ENCODE assay signal across 29 cellular contexts in the genomic region with DNA sequence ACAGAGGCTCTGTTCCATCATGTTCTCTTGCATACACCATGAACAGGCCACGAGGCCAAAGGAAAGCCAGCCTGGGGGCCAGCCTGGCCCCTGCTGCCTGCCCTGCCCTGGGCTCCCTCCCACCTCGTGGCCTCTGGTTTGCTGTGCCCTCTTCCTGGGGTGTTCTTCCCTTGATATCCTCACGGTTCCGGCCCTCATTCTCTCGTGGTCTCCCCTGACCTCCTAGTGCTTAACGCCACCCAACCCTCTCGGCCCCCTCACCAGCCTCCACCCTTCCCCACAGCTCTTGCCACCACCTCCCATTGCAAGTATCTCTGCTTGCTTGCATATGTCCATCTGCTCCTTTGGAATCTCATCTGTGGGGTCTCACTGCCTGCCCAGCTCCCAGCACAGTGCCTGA.
"Had no signal": no experiment of that assay in that cellular context is flagged by ENCODE, and none has a peak within 500 bp of the region (broad histone marks: within the 10 kb centered on the region; RNA-seq: fewer than 3 reads in every experiment).

No MANE protein-coding gene starts in this region.

- H3K27ac Mint-ChIP-seq: activated CD4-positive, alpha-beta memory T cell treated with anti-CD3 and anti-CD28 coated beads, Interleukin-2, amount 10 ng/mL, durations not matched to agents 7 days and 5 days; activated CD4-positive, alpha-beta T cell treated with anti-CD3 and anti-CD28 coated beads for 36 hours; activated CD4-positive, alpha-beta T cell treated with anti-CD3 and anti-CD28 coated beads, Interleukin-2, amount 10 ng/mL, durations not matched to agents 24 days and 14 days; activated naive CD4-positive, alpha-beta T cell treated with anti-CD3 and anti-CD28 coated beads, Interleukin-2, amount 10 ng/mL, durations not matched to agents 7 days and 5 days; activated naive CD4-positive, alpha-beta T cell treated with anti-CD3 and anti-CD28 coated beads, Interleukin-2, amount 50 U/mL, for 72 hours; activated naive CD8-positive, alpha-beta T cell treated with anti-CD3 and anti-CD28 coated beads, Interleukin-2, amount 50 U/mL, for 24 hours; activated T-cell treated with anti-CD3 and anti-CD28 coated beads, Interleukin-2, amount 50 U/mL, for 24 hours; activated T-cell treated with anti-CD3 and anti-CD28 coated beads, Interleukin-2, amount 50 U/mL, for 72 hours; brain; effector memory CD8-positive, alpha-beta T cell had no signal

- H3K9me3 Mint-ChIP-seq: activated CD4-positive, alpha-beta memory T cell treated with anti-CD3 and anti-CD28 coated beads, Interleukin-2, amount 10 ng/mL, durations not matched to agents 7 days and 5 days; activated CD4-positive, alpha-beta T cell treated with anti-CD3 and anti-CD28 coated beads, Interleukin-2, amount 10 ng/mL, durations not matched to agents 24 days and 14 days; activated naive CD4-positive, alpha-beta T cell treated with anti-CD3 and anti-CD28 coated beads, Interleukin-2, amount 10 ng/mL, durations not matched to agents 7 days and 5 days; activated naive CD4-positive, alpha-beta T cell treated with anti-CD3 and anti-CD28 coated beads, Interleukin-2, amount 50 U/mL, for 72 hours; activated naive CD8-positive, alpha-beta T cell treated with anti-CD3 and anti-CD28 coated beads, Interleukin-2, amount 50 U/mL, for 24 hours; activated T-cell treated with anti-CD3 and anti-CD28 coated beads, Interleukin-2, amount 50 U/mL, for 24 hours; activated T-cell treated with anti-CD3 and anti-CD28 coated beads, Interleukin-2, amount 50 U/mL, for 72 hours; central memory CD8-positive, alpha-beta T cell; effector memory CD8-positive, alpha-beta T cell had no signal

- DNase-seq: activated CD4-positive, alpha-beta memory T cell treated with anti-CD3 and anti-CD28 coated beads, Interleukin-2, amount 10 ng/mL, durations not matched to agents 7 days and 5 days; activated CD4-positive, alpha-beta T cell treated with anti-CD3 and anti-CD28 coated beads for 36 hours; activated CD4-positive, alpha-beta T cell treated with anti-CD3 and anti-CD28 coated beads, Interleukin-2, amount 10 ng/mL, durations not matched to agents 24 days and 14 days; activated CD4-positive, CD25-positive, alpha-beta regulatory T cell; activated CD4-positive, CD25-positive, alpha-beta regulatory T cell treated with anti-CD3 and anti-CD28 coated beads, Interleukin-2, amount 50 U/mL, for 72 hours; activated CD8-positive, alpha-beta memory T cell treated with anti-CD3 and anti-CD28 coated beads, Interleukin-2, amount 50 U/mL, for 48 hours; activated gamma-delta T cell; activated naive CD4-positive, alpha-beta T cell; activated naive CD4-positive, alpha-beta T cell treated with anti-CD3 and anti-CD28 coated beads, Interleukin-2, amount 10 ng/mL, durations not matched to agents 7 days and 5 days; activated naive CD8-positive, alpha-beta T cell treated with anti-CD3 and anti-CD28 coated beads, Interleukin-2, amount 50 U/mL, for 24 hours; activated T-cell treated with anti-CD3 and anti-CD28 coated beads for 4 hours; activated T-cell treated with anti-CD3 and anti-CD28 coated beads, Interleukin-2, amount 50 U/mL, for 24 hours; activated T-cell treated with anti-CD3 and anti-CD28 coated beads, Interleukin-2, amount 50 U/mL, for 72 hours; adrenal gland; amygdala; dermis blood vessel endothelial cell; effector CD4-positive, alpha-beta T cell; effector memory CD8-positive, alpha-beta T cell; erythroblast; foreskin melanocyte; T-helper 2 cell had no signal

- H3K4me1 ChIP-seq: adrenal gland, breast epithelium, esophagus muscularis mucosa, gastroesophageal sphincter had no signal

- H3K4me3 Mint-ChIP-seq: activated CD4-positive, alpha-beta memory T cell treated with anti-CD3 and anti-CD28 coated beads, Interleukin-2, amount 10 ng/mL, durations not matched to agents 7 days and 5 days; activated CD4-positive, alpha-beta T cell treated with anti-CD3 and anti-CD28 coated beads for 36 hours; activated CD4-positive, alpha-beta T cell treated with anti-CD3 and anti-CD28 coated beads, Interleukin-2, amount 10 ng/mL, durations not matched to agents 24 days and 14 days; activated naive CD4-positive, alpha-beta T cell treated with anti-CD3 and anti-CD28 coated beads, Interleukin-2, amount 10 ng/mL, durations not matched to agents 7 days and 5 days; activated naive CD8-positive, alpha-beta T cell treated with anti-CD3 and anti-CD28 coated beads, Interleukin-2, amount 50 U/mL, for 24 hours; activated T-cell treated with anti-CD3 and anti-CD28 coated beads, Interleukin-2, amount 50 U/mL, for 24 hours; activated T-cell treated with anti-CD3 and anti-CD28 coated beads, Interleukin-2, amount 50 U/mL, for 72 hours; brain; central memory CD8-positive, alpha-beta T cell; effector memory CD8-positive, alpha-beta T cell had no signal

- H3K4me1 Mint-ChIP-seq: activated CD4-positive, alpha-beta memory T cell treated with anti-CD3 and anti-CD28 coated beads, Interleukin-2, amount 10 ng/mL, durations not matched to agents 7 days and 5 days; activated CD4-positive, alpha-beta T cell treated with anti-CD3 and anti-CD28 coated beads for 36 hours; activated CD4-positive, alpha-beta T cell treated with anti-CD3 and anti-CD28 coated beads, Interleukin-2, amount 10 ng/mL, durations not matched to agents 24 days and 14 days; activated naive CD4-positive, alpha-beta T cell treated with anti-CD3 and anti-CD28 coated beads, Interleukin-2, amount 10 ng/mL, durations not matched to agents 7 days and 5 days; activated naive CD8-positive, alpha-beta T cell treated with anti-CD3 and anti-CD28 coated beads, Interleukin-2, amount 50 U/mL, for 24 hours; brain; central memory CD8-positive, alpha-beta T cell had no signal

- H3K9me3 ChIP-seq: adrenal gland, breast epithelium, esophagus muscularis mucosa, gastroesophageal sphincter had no signal

- H3K36me3 ChIP-seq: adrenal gland, breast epithelium, cardiac muscle cell, esophagus muscularis mucosa, gastroesophageal sphincter had no signal

- H3K27ac ChIP-seq: adrenal gland, breast epithelium, cardiac muscle cell, coronary artery, esophagus muscularis mucosa, gastroesophageal sphincter had no signal

- H3K36me3 Mint-ChIP-seq: activated naive CD4-positive, alpha-beta T cell treated with anti-CD3 and anti-CD28 coated beads, Interleukin-2, amount 10 ng/mL, durations not matched to agents 7 days and 5 days; activated naive CD4-positive, alpha-beta T cell treated with anti-CD3 and anti-CD28 coated beads, Interleukin-2, amount 50 U/mL, for 72 hours; brain had no signal

- ATAC-seq: activated CD4-positive, alpha-beta T cell treated with anti-CD3 and anti-CD28 coated beads for 36 hours; activated naive CD4-positive, alpha-beta T cell treated with anti-CD3 and anti-CD28 coated beads, Interleukin-2, amount 50 U/mL, for 72 hours; activated naive CD8-positive, alpha-beta T cell treated with anti-CD3 and anti-CD28 coated beads, Interleukin-2, amount 50 U/mL, for 24 hours; activated T-cell treated with anti-CD3 and anti-CD28 coated beads, Interleukin-2, amount 50 U/mL, for 72 hours; effector memory CD8-positive, alpha-beta T cell; gastroesophageal sphincter had no signal

- H3K4me3 ChIP-seq: adrenal gland, breast epithelium, cardiac muscle cell, coronary artery, esophagus muscularis mucosa, gastroesophageal sphincter had no signal
